1 cellular context compared by ENCODE assay signal in the genomic region with DNA sequence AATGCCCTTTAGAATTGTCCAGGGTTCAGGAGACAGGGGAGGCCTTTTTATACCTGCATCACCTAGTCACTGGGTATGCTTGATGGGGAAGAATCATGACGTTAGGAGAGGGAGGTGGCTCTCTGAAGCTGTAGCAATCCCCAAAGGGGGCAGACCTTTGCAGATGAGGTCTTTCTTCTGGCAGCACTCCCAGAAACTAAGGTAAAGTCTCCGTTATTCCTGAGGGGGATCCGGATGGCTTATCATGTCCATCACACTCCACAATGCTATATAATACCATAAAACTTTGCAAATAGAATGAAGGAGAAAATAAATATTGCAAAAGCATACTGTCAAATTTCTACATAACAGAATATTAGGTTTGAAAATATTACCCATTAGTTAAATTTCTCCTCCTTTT.
TF ChIP-seq lines count a peak whose summit lies in the region.

No MANE protein-coding gene starts in this region.

TF ChIP-seq in A549, 52 proteins besides CTCF, POLR2A, EP300 and RAD21 (continued from another document):
- TF ChIP-seq, protein P1, sequence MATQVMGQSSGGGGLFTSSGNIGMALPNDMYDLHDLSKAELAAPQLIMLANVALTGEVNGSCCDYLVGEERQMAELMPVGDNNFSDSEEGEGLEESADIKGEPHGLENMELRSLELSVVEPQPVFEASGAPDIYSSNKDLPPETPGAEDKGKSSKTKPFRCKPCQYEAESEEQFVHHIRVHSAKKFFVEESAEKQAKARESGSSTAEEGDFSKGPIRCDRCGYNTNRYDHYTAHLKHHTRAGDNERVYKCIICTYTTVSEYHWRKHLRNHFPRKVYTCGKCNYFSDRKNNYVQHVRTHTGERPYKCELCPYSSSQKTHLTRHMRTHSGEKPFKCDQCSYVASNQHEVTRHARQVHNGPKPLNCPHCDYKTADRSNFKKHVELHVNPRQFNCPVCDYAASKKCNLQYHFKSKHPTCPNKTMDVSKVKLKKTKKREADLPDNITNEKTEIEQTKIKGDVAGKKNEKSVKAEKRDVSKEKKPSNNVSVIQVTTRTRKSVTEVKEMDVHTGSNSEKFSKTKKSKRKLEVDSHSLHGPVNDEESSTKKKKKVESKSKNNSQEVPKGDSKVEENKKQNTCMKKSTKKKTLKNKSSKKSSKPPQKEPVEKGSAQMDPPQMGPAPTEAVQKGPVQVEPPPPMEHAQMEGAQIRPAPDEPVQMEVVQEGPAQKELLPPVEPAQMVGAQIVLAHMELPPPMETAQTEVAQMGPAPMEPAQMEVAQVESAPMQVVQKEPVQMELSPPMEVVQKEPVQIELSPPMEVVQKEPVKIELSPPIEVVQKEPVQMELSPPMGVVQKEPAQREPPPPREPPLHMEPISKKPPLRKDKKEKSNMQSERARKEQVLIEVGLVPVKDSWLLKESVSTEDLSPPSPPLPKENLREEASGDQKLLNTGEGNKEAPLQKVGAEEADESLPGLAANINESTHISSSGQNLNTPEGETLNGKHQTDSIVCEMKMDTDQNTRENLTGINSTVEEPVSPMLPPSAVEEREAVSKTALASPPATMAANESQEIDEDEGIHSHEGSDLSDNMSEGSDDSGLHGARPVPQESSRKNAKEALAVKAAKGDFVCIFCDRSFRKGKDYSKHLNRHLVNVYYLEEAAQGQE (IDR thresholded peaks at IDR 0.05): no peak
- TF ChIP-seq CEBPB (IDR thresholded peaks at IDR 0.05): peak in 1 of 2 experiments; percentile 34; a peak in 1 of 4 replicates
